1 cellular context compared by ENCODE assay signal in the genomic region with DNA sequence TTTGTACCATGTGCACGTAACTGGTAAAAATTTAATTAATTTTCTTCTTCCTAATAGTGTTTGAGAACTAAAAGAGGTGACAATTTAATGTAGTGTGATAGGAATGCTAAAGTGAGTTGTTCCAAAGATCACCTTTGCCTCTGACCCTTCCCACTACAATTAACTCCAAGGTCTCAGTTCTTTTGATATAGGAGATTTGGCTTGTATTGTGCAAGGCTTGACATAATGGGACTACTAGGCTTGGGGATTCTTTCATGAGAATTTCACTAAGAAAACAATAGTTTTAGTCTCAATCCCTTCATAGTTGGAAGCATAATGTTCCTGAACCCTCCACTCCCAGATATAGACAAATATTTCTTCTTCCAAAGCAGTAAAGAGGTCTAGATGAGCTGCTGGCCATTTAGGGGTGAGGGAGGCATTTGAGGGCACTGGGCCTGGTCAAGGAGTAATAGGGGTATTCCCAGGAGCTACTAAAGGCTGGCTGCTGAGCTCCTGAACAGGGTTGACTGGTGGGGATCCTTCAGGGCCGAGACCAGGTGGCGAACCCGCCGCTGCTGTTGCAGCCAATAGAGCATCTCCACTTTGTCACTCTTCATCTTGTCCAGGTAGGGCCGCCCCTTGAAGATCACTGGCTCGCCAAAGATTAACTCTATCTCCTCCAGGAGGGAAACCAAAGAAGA.
TF ChIP-seq lines count a peak whose summit lies in the region.

No MANE protein-coding gene starts in this region.

TF ChIP-seq in HepG2, 621 proteins besides CTCF, POLR2A, EP300 and RAD21 (continued from another document):
- TF ChIP-seq, protein P1, sequence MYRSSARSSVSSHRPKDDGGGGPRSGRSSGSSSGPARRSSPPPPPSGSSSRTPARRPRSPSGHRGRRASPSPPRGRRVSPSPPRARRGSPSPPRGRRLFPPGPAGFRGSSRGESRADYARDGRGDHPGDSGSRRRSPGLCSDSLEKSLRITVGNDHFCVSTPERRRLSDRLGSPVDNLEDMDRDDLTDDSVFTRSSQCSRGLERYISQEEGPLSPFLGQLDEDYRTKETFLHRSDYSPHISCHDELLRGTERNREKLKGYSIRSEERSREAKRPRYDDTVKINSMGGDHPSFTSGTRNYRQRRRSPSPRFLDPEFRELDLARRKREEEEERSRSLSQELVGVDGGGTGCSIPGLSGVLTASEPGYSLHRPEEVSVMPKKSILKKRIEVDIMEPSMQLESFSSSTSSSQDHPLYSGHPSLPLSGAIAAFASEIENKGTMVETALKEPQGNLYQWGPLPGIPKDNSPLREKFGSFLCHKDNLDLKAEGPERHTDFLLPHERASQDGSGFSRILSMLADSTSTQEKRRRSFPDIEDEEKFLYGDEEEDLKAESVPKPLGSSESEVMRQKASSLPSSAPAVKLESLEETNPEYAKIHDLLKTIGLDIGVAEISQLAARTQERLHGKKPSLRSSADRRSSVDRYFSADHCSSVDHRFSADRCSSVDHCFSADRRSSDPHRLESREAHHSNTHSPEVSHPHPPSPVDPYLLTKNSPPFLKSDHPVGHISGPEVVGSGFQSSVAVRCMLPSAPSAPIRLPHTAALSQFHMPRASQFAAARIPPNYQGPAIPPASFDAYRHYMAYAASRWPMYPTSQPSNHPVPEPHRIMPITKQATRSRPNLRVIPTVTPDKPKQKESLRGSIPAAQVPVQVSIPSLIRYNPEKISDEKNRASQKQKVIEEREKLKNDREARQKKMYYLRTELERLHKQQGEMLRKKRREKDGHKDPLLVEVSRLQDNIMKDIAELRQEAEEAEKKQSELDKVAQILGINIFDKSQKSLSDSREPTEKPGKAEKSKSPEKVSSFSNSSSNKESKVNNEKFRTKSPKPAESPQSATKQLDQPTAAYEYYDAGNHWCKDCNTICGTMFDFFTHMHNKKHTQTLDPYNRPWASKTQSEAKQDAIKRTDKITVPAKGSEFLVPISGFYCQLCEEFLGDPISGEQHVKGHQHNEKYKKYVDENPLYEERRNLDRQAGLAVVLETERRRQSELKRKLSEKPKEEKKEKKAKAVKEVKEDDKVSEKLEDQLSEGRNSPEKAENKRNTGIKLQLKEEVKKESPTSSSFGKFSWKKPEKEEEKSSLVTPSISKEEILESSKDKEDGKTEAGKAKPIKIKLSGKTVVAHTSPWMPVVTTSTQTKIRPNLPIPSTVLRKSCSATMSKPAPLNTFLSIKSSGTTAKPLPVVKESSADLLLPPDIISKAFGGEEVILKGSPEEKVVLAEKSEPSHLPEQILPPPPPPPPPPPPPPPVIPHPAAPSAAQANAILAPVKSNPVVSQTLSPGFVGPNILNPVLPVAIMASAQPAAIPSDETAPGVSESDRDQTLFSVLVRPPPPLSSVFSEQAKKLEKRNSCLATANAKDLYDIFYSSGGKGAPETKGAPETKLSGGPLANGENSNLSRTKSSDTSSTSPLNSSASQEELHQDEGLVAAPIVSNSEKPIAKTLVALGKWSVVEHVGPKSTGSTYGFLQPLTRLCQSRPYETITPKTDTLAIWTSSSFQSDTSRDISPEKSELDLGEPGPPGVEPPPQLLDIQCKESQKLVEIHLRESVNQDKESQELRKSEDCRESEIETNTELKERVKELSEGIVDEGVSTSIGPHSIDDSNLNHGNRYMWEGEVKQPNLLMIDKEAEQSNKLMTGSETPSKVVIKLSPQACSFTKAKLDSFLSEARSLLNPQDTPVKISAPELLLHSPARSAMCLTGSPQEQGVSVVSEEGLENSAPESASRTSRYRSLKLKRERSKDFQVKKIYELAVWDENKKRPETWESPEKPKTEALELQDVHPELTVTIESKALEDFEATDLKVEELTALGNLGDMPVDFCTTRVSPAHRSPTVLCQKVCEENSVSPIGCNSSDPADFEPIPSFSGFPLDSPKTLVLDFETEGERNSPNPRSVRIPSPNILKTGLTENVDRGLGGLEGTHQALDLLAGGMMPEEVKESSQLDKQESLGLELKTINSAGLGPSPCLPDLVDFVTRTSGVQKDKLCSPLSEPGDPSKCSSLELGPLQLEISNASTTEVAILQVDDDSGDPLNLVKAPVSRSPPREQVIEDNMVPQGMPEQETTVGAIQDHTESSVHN (CRISPR knock-in tag; IDR thresholded peaks at IDR 0.05): no peak
- TF ChIP-seq MIXL1 (CRISPR knock-in tag; IDR thresholded peaks at IDR 0.05) (peak; percentile 49; the same call in 1 of the 2 replicates), NCOR1 (IDR thresholded peaks at IDR 0.05; ENCODE audit: borderline replicate concordance, low read length) (peak; percentile 75; the same call in 1 of the 2 replicates), SOX5 (CRISPR knock-in tag; IDR thresholded peaks at IDR 0.05; ENCODE audit: borderline replicate concordance) (peak; percentile 76; the same call in 1 of the 2 replicates), KDM5A (IDR thresholded peaks at IDR 0.05; ENCODE audit: borderline replicate concordance, low read length) (no peak), NFIC (IDR thresholded peaks at IDR 0.05; ENCODE audit: low read length) (no peak), TCF7 (IDR thresholded peaks at IDR 0.05; ENCODE audit: low read depth) (peak; percentile 77), HNF4A (CRISPR knock-in tag; IDR thresholded peaks at IDR 0.05) (peak; percentile 68), MED13 (CRISPR knock-in tag; IDR thresholded peaks at IDR 0.05) (no peak), SOX6 (IDR thresholded peaks at IDR 0.05) (no peak), SOX6 (CRISPR knock-in tag; IDR thresholded peaks at IDR 0.05) (peak; percentile 61; the same call in 1 of the 2 replicates), TMF1 (CRISPR knock-in tag; IDR thresholded peaks at IDR 0.05; ENCODE audit: low read depth) (no peak), NONO (IDR thresholded peaks at IDR 0.05) (no peak), NONO (CRISPR knock-in tag; conservative IDR thresholded peaks at IDR 0.05) (no peak), NCOA2 (CRISPR knock-in tag; IDR thresholded peaks at IDR 0.05) (peak; percentile 59; the same call in 1 of the 2 replicates), SPEN (CRISPR knock-in tag; IDR thresholded peaks at IDR 0.05; ENCODE audit: low read depth) (no peak), MAFF (IDR thresholded peaks at IDR 0.05; ENCODE audit: low read depth, low read length) (no peak), ZBTB7B (CRISPR knock-in tag; IDR thresholded peaks at IDR 0.05) (no peak), PHF5A (CRISPR knock-in tag; IDR thresholded peaks at IDR 0.05; ENCODE audit: low read depth, unreplicated experiment) (no peak), HNRNPK (IDR thresholded peaks at IDR 0.05; ENCODE audit: low read depth, low read length, poor library complexity, severe bottlenecking) (no peak), SOX13 (IDR thresholded peaks at IDR 0.05) (peak; percentile 44; the same call in 1 of the 2 replicates), SOX13 (CRISPR knock-in tag; conservative IDR thresholded peaks at IDR 0.05 in 1 of 2, IDR thresholded peaks at IDR 0.05 in 1 of 2) (peak in 1 of 2 experiments; percentile 94; a peak in 2 of 4 replicates), PRMT3 (CRISPR knock-in tag; IDR thresholded peaks at IDR 0.05; ENCODE audit: borderline replicate concordance, low read depth) (no peak), ZNF792 (CRISPR knock-in tag; IDR thresholded peaks at IDR 0.05) (no peak), RBFOX2 (IDR thresholded peaks at IDR 0.05; ENCODE audit: low read depth, low read length) (no peak), ZFP36L2 (CRISPR knock-in tag; IDR thresholded peaks at IDR 0.05) (no peak), PHF8 (CRISPR knock-in tag; IDR thresholded peaks at IDR 0.05) (no peak), ZNF317 (CRISPR knock-in tag; IDR thresholded peaks at IDR 0.05) (no peak), ZNF619 (CRISPR knock-in tag; IDR thresholded peaks at IDR 0.05) (no peak), ZEB1 (IDR thresholded peaks at IDR 0.05; ENCODE audit: insufficient replicate concordance, low read depth) (no peak)
- TF ChIP-seq, protein P2, sequence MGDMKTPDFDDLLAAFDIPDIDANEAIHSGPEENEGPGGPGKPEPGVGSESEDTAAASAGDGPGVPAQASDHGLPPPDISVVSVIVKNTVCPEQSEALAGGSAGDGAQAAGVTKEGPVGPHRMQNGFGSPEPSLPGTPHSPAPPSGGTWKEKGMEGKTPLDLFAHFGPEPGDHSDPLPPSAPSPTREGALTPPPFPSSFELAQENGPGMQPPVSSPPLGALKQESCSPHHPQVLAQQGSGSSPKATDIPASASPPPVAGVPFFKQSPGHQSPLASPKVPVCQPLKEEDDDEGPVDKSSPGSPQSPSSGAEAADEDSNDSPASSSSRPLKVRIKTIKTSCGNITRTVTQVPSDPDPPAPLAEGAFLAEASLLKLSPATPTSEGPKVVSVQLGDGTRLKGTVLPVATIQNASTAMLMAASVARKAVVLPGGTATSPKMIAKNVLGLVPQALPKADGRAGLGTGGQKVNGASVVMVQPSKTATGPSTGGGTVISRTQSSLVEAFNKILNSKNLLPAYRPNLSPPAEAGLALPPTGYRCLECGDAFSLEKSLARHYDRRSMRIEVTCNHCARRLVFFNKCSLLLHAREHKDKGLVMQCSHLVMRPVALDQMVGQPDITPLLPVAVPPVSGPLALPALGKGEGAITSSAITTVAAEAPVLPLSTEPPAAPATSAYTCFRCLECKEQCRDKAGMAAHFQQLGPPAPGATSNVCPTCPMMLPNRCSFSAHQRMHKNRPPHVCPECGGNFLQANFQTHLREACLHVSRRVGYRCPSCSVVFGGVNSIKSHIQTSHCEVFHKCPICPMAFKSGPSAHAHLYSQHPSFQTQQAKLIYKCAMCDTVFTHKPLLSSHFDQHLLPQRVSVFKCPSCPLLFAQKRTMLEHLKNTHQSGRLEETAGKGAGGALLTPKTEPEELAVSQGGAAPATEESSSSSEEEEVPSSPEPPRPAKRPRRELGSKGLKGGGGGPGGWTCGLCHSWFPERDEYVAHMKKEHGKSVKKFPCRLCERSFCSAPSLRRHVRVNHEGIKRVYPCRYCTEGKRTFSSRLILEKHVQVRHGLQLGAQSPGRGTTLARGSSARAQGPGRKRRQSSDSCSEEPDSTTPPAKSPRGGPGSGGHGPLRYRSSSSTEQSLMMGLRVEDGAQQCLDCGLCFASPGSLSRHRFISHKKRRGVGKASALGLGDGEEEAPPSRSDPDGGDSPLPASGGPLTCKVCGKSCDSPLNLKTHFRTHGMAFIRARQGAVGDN (CRISPR knock-in tag; IDR thresholded peaks at IDR 0.05): peak; percentile 25; the same call in 1 of the 2 replicates
- TF ChIP-seq, protein P3, sequence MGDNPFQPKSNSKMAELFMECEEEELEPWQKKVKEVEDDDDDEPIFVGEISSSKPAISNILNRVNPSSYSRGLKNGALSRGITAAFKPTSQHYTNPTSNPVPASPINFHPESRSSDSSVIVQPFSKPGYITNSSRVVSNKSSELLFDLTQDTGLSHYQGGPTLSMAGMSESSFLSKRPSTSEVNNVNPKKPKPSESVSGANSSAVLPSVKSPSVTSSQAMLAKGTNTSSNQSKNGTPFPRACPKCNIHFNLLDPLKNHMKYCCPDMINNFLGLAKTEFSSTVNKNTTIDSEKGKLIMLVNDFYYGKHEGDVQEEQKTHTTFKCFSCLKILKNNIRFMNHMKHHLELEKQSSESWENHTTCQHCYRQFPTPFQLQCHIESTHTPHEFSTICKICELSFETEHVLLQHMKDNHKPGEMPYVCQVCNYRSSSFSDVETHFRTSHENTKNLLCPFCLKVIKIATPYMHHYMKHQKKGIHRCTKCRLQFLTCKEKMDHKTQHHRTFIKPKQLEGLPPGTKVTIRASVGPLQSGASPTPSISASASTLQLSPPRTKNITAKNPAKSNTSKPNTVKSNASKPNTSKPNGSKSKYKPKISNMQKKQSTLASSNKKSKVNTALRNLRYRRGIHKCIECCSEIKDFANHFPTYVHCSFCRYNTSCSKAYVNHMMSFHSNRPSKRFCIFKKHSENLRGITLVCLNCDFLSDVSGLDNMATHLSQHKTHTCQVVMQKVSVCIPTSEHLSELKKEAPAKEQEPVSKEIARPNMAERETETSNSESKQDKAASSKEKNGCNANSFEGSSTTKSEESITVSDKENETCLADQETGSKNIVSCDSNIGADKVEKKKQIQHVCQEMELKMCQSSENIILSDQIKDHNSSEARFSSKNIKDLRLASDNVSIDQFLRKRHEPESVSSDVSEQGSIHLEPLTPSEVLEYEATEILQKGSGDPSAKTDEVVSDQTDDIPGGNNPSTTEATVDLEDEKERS (CRISPR knock-in tag; IDR thresholded peaks at IDR 0.05): no peak
- TF ChIP-seq, protein P4, sequence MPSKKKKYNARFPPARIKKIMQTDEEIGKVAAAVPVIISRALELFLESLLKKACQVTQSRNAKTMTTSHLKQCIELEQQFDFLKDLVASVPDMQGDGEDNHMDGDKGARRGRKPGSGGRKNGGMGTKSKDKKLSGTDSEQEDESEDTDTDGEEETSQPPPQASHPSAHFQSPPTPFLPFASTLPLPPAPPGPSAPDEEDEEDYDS (CRISPR knock-in tag; IDR thresholded peaks at IDR 0.05): no peak
- TF ChIP-seq, protein P5, sequence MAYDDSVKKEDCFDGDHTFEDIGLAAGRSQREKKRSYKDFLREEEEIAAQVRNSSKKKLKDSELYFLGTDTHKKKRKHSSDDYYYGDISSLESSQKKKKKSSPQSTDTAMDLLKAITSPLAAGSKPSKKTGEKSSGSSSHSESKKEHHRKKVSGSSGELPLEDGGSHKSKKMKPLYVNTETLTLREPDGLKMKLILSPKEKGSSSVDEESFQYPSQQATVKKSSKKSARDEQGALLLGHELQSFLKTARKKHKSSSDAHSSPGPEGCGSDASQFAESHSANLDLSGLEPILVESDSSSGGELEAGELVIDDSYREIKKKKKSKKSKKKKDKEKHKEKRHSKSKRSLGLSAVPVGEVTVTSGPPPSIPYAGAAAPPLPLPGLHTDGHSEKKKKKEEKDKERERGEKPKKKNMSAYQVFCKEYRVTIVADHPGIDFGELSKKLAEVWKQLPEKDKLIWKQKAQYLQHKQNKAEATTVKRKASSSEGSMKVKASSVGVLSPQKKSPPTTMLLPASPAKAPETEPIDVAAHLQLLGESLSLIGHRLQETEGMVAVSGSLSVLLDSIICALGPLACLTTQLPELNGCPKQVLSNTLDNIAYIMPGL (CRISPR knock-in tag; IDR thresholded peaks at IDR 0.05; ENCODE audit: borderline replicate concordance in 1 of 2, low read depth in 1 of 2): no peak
- TF ChIP-seq, protein P6, sequence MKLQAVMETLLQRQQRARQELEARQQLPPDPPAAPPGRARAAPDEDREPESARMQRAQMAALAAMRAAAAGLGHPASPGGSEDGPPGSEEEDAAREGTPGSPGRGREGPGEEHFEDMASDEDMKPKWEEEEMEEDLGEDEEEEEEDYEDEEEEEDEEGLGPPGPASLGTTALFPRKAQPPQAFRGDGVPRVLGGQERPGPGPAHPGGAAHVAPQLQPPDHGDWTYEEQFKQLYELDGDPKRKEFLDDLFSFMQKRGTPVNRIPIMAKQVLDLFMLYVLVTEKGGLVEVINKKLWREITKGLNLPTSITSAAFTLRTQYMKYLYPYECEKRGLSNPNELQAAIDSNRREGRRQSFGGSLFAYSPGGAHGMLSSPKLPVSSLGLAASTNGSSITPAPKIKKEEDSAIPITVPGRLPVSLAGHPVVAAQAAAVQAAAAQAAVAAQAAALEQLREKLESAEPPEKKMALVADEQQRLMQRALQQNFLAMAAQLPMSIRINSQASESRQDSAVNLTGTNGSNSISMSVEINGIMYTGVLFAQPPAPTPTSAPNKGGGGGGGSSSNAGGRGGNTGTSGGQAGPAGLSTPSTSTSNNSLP (IDR thresholded peaks at IDR 0.05; ENCODE audit: low read depth, low read length): peak; percentile 45; the same call in 1 of the 2 replicates
